Comparison of ENCODE assay signal across 1 cellular context in genomic region chr11:65422104-65422632, GRCh38.
TF ChIP-seq lines count a peak whose summit lies in the region.

No MANE protein-coding gene starts in this region.

TF ChIP-seq in H1, 55 proteins besides CTCF, POLR2A, EP300 and RAD21 (continued from another document):
- peak; percentile 95 for TF ChIP-seq ATF2 (IDR thresholded peaks at IDR 0.05; ENCODE audit: low read length)
- peak; percentile 61 for TF ChIP-seq MAX (IDR thresholded peaks at IDR 0.05)
- TF ChIP-seq SP1 (IDR thresholded peaks at IDR 0.05; ENCODE audit: low read depth, low read length) = peak; percentile 40; the same call in 1 of the 2 replicates
- TF ChIP-seq CREB1 (IDR thresholded peaks at IDR 0.05) = peak; percentile 92
- TF ChIP-seq JUN (IDR thresholded peaks at IDR 0.05; ENCODE audit: low read depth, low read length) = 0 out of 2 replicates have a peak, but pooled peaks have one; percentile 46
- TF ChIP-seq RBBP5 (IDR thresholded peaks at IDR 0.05; ENCODE audit: borderline replicate concordance, low read depth, low read length) = no peak; the same call in 1 of the 2 replicates
- TF ChIP-seq JUND (IDR thresholded peaks at IDR 0.05; ENCODE audit: low read length) = peak; percentile 94
- TF ChIP-seq CHD2 (IDR thresholded peaks at IDR 0.05; ENCODE audit: low read length) = peak; percentile 89
- TF ChIP-seq TBP (IDR thresholded peaks at IDR 0.05; ENCODE audit: low read depth, low read length) = no peak
- no peak for TF ChIP-seq SUZ12 (IDR thresholded peaks at IDR 0.05; ENCODE audit: low read length)
- peak; percentile 85; the same call in 1 of the 2 replicates for TF ChIP-seq TCF12 (IDR thresholded peaks at IDR 0.05; ENCODE audit: low read depth, low read length)
- 0 out of 4 replicates have a peak, but pooled peaks of 1 of the 2 experiments have one; percentile 28 for TF ChIP-seq HDAC2 (IDR thresholded peaks at IDR 0.05; ENCODE audit: borderline replicate concordance in 1 of 2, low read depth in 2 of 2, low read length in 2 of 2)
- TF ChIP-seq TAF7 (optimal IDR thresholded peaks at IDR 0.05; ENCODE audit: borderline replicate concordance, low read depth, low read length) = peak; percentile 7
- peak; percentile 86 for TF ChIP-seq ASH2L (IDR thresholded peaks at IDR 0.05; ENCODE audit: low read length)
- 0 out of 2 replicates have a peak, but pooled peaks have one; percentile 7 for TF ChIP-seq USF2 (IDR thresholded peaks at IDR 0.05; ENCODE audit: low read length)
- TF ChIP-seq SIRT6 (IDR thresholded peaks at IDR 0.05; ENCODE audit: low read length) = no peak
- TF ChIP-seq KDM4A (IDR thresholded peaks at IDR 0.05; ENCODE audit: low read depth, low read length, severe bottlenecking) = peak; percentile 43
